In genomic region chr6:116462516-116462915, GRCh38 we compare ENCODE assay signal across 8 cellular contexts. TPM values are rescaled to one million over a fixed set of nuclear protein-coding genes. Genes with fewer than 3 reads are reported as not detected.
DNase-seq lines count a peak whose midpoint lies in the region; ATAC-seq and FAIRE-seq lines count a peak whose summit lies in the region.

No MANE protein-coding gene starts in this region.

- POLR2A ChIA-PET in activated CD8-positive, alpha-beta T cell treated with anti-CD3 and anti-CD28 coated beads, Interleukin-2, amount 10 ng/mL, durations not matched to agents 7 days and 5 days (lab: Charles Lee) = no interaction called here

- DNase-seq in GM18507 (ENCODE audit: extremely low spot score, insufficient read length, low read depth) (no peak), mesendoderm (no peak), C1 segment of cervical spinal cord (lab: John Stamatoyannopoulos, UW) (no peak), NCI-H526 (lab: John Stamatoyannopoulos, UW) (no peak)
- no peak for DNase-seq in activated CD8-positive, alpha-beta T cell treated with anti-CD3 and anti-CD28 coated beads, Interleukin-2, amount 10 ng/mL, durations not matched to agents 7 days and 5 days
- DNase-seq in stimulated activated CD4-positive, alpha-beta T cell treated with anti-CD3 and anti-CD28 coated beads, Interleukin-1b, Interleukin-23, amount 100 ng/mL, for 48 hours = no peak
- no peak for DNase-seq in activated effector memory CD4-positive, alpha-beta T cell treated with anti-CD3 and anti-CD28 coated beads, Interleukin-2, amount 50 U/mL, for 16 hours

- H3K56ac ChIP-seq in mesendoderm (ENCODE audit: low read length) = peak overlapping the region; percentile 61

- no peak overlapping the region for H2AK5ac ChIP-seq in mesendoderm (ENCODE audit: low read length)

- FAIRE-seq in GM18507 (lab: Jason Lieb, UNC) = peak; percentile 49

- peaks cover 4% of the 10 kb centered on the region for H3K9me3 Mint-ChIP-seq in activated CD8-positive, alpha-beta T cell treated with anti-CD3 and anti-CD28 coated beads, Interleukin-2, amount 10 ng/mL, durations not matched to agents 7 days and 5 days (ENCODE audit: insufficient read depth)

- H3K27ac Mint-ChIP-seq in activated CD8-positive, alpha-beta T cell treated with anti-CD3 and anti-CD28 coated beads, Interleukin-2, amount 10 ng/mL, durations not matched to agents 7 days and 5 days = peak overlapping the region; percentile 50

- no peak overlapping the region for H4K8ac ChIP-seq in mesendoderm (ENCODE audit: low read depth, low read length)

- CTCF ChIA-PET in activated CD8-positive, alpha-beta T cell treated with anti-CD3 and anti-CD28 coated beads, Interleukin-2, amount 10 ng/mL, durations not matched to agents 7 days and 5 days (lab: Charles Lee) = interaction anchor here (0.8 to 1.5 kb wide), 3 partner anchors 16 to 98 kb away, joined by 3 to 4 read pairs (median 3); no protein-coding TSS in a partner anchor

- H3K4me3 ChIP-seq in mesendoderm (ENCODE audit: low read length) = no peak overlapping the region

- H3K4me1 ChIP-seq in mesendoderm (ENCODE audit: control insufficient read depth, low read depth, low read length) = no peaks in the 10 kb centered on the region

- H3K9ac ChIP-seq in mesendoderm (ENCODE audit: low read length) = peak overlapping the region; percentile 31

- no peak overlapping the region for H3K4ac ChIP-seq in mesendoderm (ENCODE audit: low read depth, low read length)

- WGBS in mesendoderm (ENCODE audit: extremely low coverage, insufficient coverage, low lambda C conversion rate) = no CpG with 5 or more reads among the region's 11 CpGs

- peak; percentile 30 for ATAC-seq in HG02588 (IDR thresholded peaks at IDR 0.05; ENCODE audit: unreplicated experiment)
- ATAC-seq in activated CD8-positive, alpha-beta T cell treated with anti-CD3 and anti-CD28 coated beads, Interleukin-2, amount 10 ng/mL, durations not matched to agents 7 days and 5 days = no peak

- peaks cover 16% of the 10 kb centered on the region for H3K27me3 Mint-ChIP-seq in activated CD8-positive, alpha-beta T cell treated with anti-CD3 and anti-CD28 coated beads, Interleukin-2, amount 10 ng/mL, durations not matched to agents 7 days and 5 days (ENCODE audit: low read depth)

- no peaks in the 10 kb centered on the region for H3K36me3 ChIP-seq in mesendoderm (ENCODE audit: control insufficient read depth, insufficient read depth, low read length)

- H4K5ac ChIP-seq in mesendoderm (ENCODE audit: low read length) = no peak overlapping the region

- H3K4me1 Mint-ChIP-seq in activated CD8-positive, alpha-beta T cell treated with anti-CD3 and anti-CD28 coated beads, Interleukin-2, amount 10 ng/mL, durations not matched to agents 7 days and 5 days (ENCODE audit: low read depth) = peaks cover 54% of the 10 kb centered on the region

- no peak overlapping the region for H2BK120ac ChIP-seq in mesendoderm (ENCODE audit: low read depth, low read length)

- H3K79me1 ChIP-seq in mesendoderm (ENCODE audit: low read length) = no peaks in the 10 kb centered on the region

- peaks cover 20% of the 10 kb centered on the region for H3K36me3 Mint-ChIP-seq in activated CD8-positive, alpha-beta T cell treated with anti-CD3 and anti-CD28 coated beads, Interleukin-2, amount 10 ng/mL, durations not matched to agents 7 days and 5 days (ENCODE audit: low read depth)

- H3K79me2 ChIP-seq in mesendoderm (ENCODE audit: control insufficient read depth, insufficient read depth, low read length) = no peaks in the 10 kb centered on the region

- peak overlapping the region; percentile 72 for H3K4me3 Mint-ChIP-seq in activated CD8-positive, alpha-beta T cell treated with anti-CD3 and anti-CD28 coated beads, Interleukin-2, amount 10 ng/mL, durations not matched to agents 7 days and 5 days

- no peak overlapping the region for H2BK15ac ChIP-seq in mesendoderm (replicated peaks; ENCODE audit: low read depth)

- H3K27ac ChIP-seq in mesendoderm (ENCODE audit: low read depth, low read length) = no peak overlapping the region

- H3K18ac ChIP-seq in mesendoderm (ENCODE audit: low read length) = no peak overlapping the region

- H2BK5ac ChIP-seq in mesendoderm (ENCODE audit: low read length) = no peak overlapping the region

- H3K4me2 ChIP-seq in mesendoderm (ENCODE audit: low read length) = peak overlapping the region; percentile 58

- H3K23ac ChIP-seq in mesendoderm (ENCODE audit: low read length) = no peak overlapping the region

- H3K27me3 ChIP-seq in mesendoderm (ENCODE audit: insufficient read depth, low read length, poor library complexity) = peaks cover 7% of the 10 kb centered on the region

RNA-seq across cellular contexts. Expression of gene CALHM6, which starts 1.3 kb away (rescaled TPM):
- total RNA-seq in activated CD8-positive, alpha-beta T cell treated with anti-CD3 and anti-CD28 coated beads, Interleukin-2, amount 10 ng/mL, durations not matched to agents 7 days and 5 days = 10 to 100 TPM; 19.3 to 20.6 TPM
- 2.0 TPM for polyA plus RNA-seq in mesendoderm (2013, experiment 1 of 2)
- polyA plus RNA-seq in mesendoderm (2013, experiment 2 of 2) = 1.8 TPM

RNA-seq across cellular contexts. Expression of gene CALHM5, which starts 48.9 kb away (rescaled TPM):
- total RNA-seq in activated CD8-positive, alpha-beta T cell treated with anti-CD3 and anti-CD28 coated beads, Interleukin-2, amount 10 ng/mL, durations not matched to agents 7 days and 5 days = not detected
- polyA plus RNA-seq in mesendoderm (2013, experiment 1 of 2) = 0.24 TPM
- polyA plus RNA-seq in mesendoderm (2013, experiment 2 of 2) = 0.25 TPM
